ENCODE assay signal across 8 cellular contexts in the genomic region with DNA sequence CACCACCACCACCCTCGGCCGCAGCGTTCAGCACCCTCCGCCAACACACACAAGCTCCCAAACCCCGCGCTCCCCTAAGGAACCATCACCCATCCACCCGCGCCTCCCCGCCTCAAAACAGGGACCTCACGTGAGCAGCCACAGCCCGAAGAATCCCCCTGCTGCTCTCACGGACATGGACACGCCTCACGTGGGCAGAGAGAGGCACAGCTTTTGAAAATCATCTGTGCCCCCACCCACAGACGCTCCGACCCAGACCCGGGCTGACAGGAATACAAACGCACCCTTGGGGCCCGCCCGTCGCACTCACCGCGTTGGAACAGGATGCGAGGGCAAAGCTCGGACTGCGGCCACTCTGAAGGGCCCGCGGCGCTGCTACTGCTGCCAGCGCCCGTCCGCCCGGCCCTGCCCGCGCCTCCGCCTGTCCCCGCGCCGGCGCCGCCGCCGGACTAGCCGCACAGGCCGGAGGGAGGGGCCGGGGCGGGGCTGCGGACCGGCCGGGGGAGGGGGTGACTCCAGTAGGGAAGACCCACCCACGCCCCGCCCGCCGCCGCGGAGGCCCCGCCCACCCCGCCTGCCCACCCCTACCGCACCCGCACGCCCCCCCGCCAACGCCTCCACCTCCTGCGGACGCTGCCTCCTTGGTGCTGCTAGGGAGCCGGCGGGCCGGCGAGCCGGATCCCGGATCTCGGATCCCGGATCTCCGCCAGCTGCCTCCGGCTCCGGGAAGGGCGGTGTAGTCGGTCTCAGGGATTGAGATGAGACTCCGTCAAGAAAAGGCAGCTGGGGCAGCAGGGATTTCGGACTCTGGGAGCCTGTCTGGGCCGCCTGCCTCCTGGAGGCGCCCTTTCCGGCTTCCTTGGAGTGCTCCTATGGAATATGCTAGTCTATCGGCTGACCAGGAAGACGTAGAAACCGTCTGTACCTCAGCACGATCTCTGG. TPM values are rescaled to one million over a fixed set of nuclear protein-coding genes. Genes with fewer than 3 reads are reported as not detected.
DNase-seq lines count a peak whose midpoint lies in the region; ATAC-seq and TF ChIP-seq lines count a peak whose summit lies in the region.

TRIM3 (minus strand) TSS at position 461 of the 942 bp plus-strand sequence. CDS start 8,246 bp downstream, outside the sequence.

- H3K27me3 ChIP-seq in OCI-LY3 (ENCODE audit: low read depth, low read length) = no peaks in the 10 kb centered on the region
- H3K27me3 ChIP-seq in esophagus (ENCODE audit: control insufficient read depth in 1 of 2, insufficient read depth in 2 of 2, low read length in 2 of 2) = no peaks in the 10 kb centered on the region
- H3K27me3 ChIP-seq in muscle layer of colon (ENCODE audit: control insufficient read depth in 1 of 2, insufficient read depth in 2 of 2, low read length in 2 of 2) = no peaks in the 10 kb centered on the region

- H3K27me3 Mint-ChIP-seq in activated T-cell treated with anti-CD3 and anti-CD28 coated beads, Interleukin-2, amount 50 U/mL, for 4 hours (ENCODE audit: low read depth) = no peaks in the 10 kb centered on the region

- H3K9ac ChIP-seq in OCI-LY3 (ENCODE audit: low read length) (peak within 1 kb of the TSS; percentile 78), muscle layer of colon (ENCODE audit: low read length) (peak within 1 kb of the TSS; percentile 88)

- DNase-seq in CD1c-positive myeloid dendritic cell (ENCODE audit: extremely low spot score) = peak; percentile 76
- DNase-seq in HT1080 (ENCODE audit: low read depth) = peak; percentile 84
- peak; percentile 71 for DNase-seq in activated T-cell treated with anti-CD3 and anti-CD28 coated beads, Interleukin-2, amount 50 U/mL, for 4 hours
- peak; percentile 56 to 58 for DNase-seq in stimulated activated CD8-positive, alpha-beta memory T cell treated with anti-CD3 and anti-CD28 coated beads, Interleukin-7, amount 100 ng/mL, for 1 hour (ENCODE audit: low read depth in 2 of 2)

- H2AFZ ChIP-seq in OCI-LY3 (ENCODE audit: low read depth, low read length) = peak within 1 kb of the TSS; percentile 81

- no peak within 1 kb of the TSS for H3K27ac ChIP-seq in OCI-LY3 (ENCODE audit: low read length)
- peak within 1 kb of the TSS; percentile 89 to 97 for H3K27ac ChIP-seq in esophagus (ENCODE audit: low read depth in 2 of 2, low read length in 1 of 2)
- peak within 1 kb of the TSS; percentile 90 for H3K27ac ChIP-seq in muscle layer of colon (ENCODE audit: low read depth, low read length)

- H3K9me3 ChIP-seq in OCI-LY3 (ENCODE audit: insufficient read depth, low read length) (no peaks in the 10 kb centered on the region), esophagus (ENCODE audit: control insufficient read depth in 2 of 2, insufficient read depth in 1 of 2, low read depth in 1 of 2, low read length in 1 of 2) (no peaks in the 10 kb centered on the region), muscle layer of colon (ENCODE audit: low read length) (no peaks in the 10 kb centered on the region)

- H4K20me1 ChIP-seq in OCI-LY3 (ENCODE audit: insufficient read depth, low read length) = no peaks in the 10 kb centered on the region

- peaks cover 15% of the 10 kb centered on the region for H3K4me1 ChIP-seq in OCI-LY3 (ENCODE audit: low read length)
- peaks cover 0 to 5% of the 10 kb centered on the region in 2 donors for H3K4me1 ChIP-seq in esophagus (ENCODE audit: control insufficient read depth in 2 of 2, insufficient read depth in 2 of 2, low read length in 1 of 2)
- H3K4me1 ChIP-seq in muscle layer of colon (ENCODE audit: insufficient read depth, low read length) = peaks cover 37% of the 10 kb centered on the region

- peaks cover 22% of the 10 kb centered on the region for H3K4me1 Mint-ChIP-seq in activated T-cell treated with anti-CD3 and anti-CD28 coated beads, Interleukin-2, amount 50 U/mL, for 4 hours (ENCODE audit: low read depth)

- H3K36me3 ChIP-seq in OCI-LY3 (replicated peaks; ENCODE audit: low read depth, low read length) = peaks cover 21% of the 10 kb centered on the region
- peaks cover 10 to 16% of the 10 kb centered on the region in 2 donors for H3K36me3 ChIP-seq in esophagus (ENCODE audit: control insufficient read depth in 2 of 2, insufficient read depth in 2 of 2, low read length in 1 of 2)
- H3K36me3 ChIP-seq in muscle layer of colon (ENCODE audit: insufficient read depth, low read length) = peaks cover 23% of the 10 kb centered on the region

- ATAC-seq in GM19455 (IDR thresholded peaks at IDR 0.05; ENCODE audit: unreplicated experiment) = peak; percentile 82
- peak; percentile 66 to 69 for ATAC-seq in activated T-cell treated with anti-CD3 and anti-CD28 coated beads, Interleukin-2, amount 50 U/mL, for 4 hours

- H3K4me3 ChIP-seq in OCI-LY3 (ENCODE audit: low read length) (peak within 1 kb of the TSS; percentile 94), esophagus (ENCODE audit: low read depth in 1 of 2, low read length in 2 of 2) (peak within 1 kb of the TSS; percentile 69 to 71), muscle layer of colon (ENCODE audit: low read depth in 1 of 2, low read length in 2 of 2) (peak within 1 kb of the TSS; percentile 82 to 85)

- TF ChIP-seq CTCF in OCI-LY3 (IDR thresholded peaks at IDR 0.05; ENCODE audit: low read depth, low read length) = no peak

- peak within 1 kb of the TSS; percentile 83 for H3K4me3 Mint-ChIP-seq in activated T-cell treated with anti-CD3 and anti-CD28 coated beads, Interleukin-2, amount 50 U/mL, for 4 hours

- no peaks in the 10 kb centered on the region for H3K9me3 Mint-ChIP-seq in activated T-cell treated with anti-CD3 and anti-CD28 coated beads, Interleukin-2, amount 50 U/mL, for 4 hours

- H3K79me2 ChIP-seq in OCI-LY3 (ENCODE audit: low read length) = no peaks in the 10 kb centered on the region

- H3K36me3 Mint-ChIP-seq in activated T-cell treated with anti-CD3 and anti-CD28 coated beads, Interleukin-2, amount 50 U/mL, for 4 hours (ENCODE audit: insufficient read depth) = peaks cover 11% of the 10 kb centered on the region

- 1% methylated on average over 57 to 87 of the region's 87 CpGs for WGBS in esophagus, 2 donors

- peak within 1 kb of the TSS; percentile 95 for H3K4me2 ChIP-seq in OCI-LY3 (ENCODE audit: low read length)

RNA-seq across cellular contexts. Expression of gene TRIM3, which starts in this region (rescaled TPM):
- total RNA-seq in HT1080 (2014; rRNA removed; shearing (Covaris generic)) = 27.2 and 35.5 TPM in 2 replicates
- polyA plus RNA-seq in HT1080 (2015; cell fraction: cytosol; rRNA removed) = 11.9 and 12.3 TPM in 2 replicates
- 64.8 and 66.5 TPM in 2 replicates for polyA plus RNA-seq in HT1080 (2015; cell fraction: nucleus; rRNA removed)
- total RNA-seq in activated T-cell treated with anti-CD3 and anti-CD28 coated beads, Interleukin-2, amount 50 U/mL, for 4 hours = 1 to 10 TPM; 3.2 to 4.3 (median 3.6) TPM
- polyA plus RNA-seq in esophagus = 1 to 10 TPM; 7.5 to 7.6 TPM
